ENCODE assay signal across 1 cellular context in the genomic region with DNA sequence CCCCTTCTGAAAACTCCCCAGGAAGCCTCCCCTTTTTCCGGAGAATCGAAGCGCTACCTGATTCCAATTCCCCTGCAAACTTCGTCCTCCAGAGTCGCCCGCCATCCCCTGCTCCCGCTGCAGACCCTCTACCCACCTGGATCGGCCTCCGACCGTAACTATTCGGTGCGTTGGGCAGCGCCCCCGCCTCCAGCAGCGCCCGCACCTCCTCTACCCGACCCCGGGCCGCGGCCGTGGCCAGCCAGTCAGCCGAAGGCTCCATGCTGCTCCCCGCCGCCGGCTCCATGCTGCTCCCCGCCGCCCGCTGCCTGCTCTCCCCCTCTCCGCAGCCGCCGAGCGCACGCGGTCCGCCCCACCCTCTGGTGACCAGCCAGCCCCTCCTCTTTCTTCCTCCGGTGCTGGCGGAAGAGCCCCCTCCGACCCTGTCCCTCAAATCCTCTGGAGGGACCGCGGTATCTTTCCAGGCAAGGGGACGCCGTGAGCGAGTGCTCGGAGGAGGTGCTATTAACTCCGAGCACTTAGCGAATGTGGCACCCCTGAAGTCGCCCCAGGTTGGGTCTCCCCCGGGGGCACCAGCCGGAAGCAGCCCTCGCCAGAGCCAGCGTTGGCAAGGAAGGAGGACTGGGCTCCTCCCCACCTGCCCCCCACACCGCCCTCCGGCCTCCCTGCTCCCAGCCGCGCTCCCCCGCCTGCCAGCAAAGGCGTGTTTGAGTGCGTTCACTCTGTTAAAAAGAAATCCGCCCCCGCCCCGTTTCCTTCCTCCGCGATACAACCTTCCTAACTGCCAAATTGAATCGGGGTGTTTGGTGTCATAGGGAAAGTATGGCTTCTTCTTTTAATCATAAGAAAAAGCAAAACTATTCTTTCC.
TF ChIP-seq lines count a peak whose summit lies in the region.

No MANE protein-coding gene starts in this region.

TF ChIP-seq in WTC11, 78 proteins besides CTCF, POLR2A, EP300 and RAD21 (continued from another document):
- TF ChIP-seq, protein P1, sequence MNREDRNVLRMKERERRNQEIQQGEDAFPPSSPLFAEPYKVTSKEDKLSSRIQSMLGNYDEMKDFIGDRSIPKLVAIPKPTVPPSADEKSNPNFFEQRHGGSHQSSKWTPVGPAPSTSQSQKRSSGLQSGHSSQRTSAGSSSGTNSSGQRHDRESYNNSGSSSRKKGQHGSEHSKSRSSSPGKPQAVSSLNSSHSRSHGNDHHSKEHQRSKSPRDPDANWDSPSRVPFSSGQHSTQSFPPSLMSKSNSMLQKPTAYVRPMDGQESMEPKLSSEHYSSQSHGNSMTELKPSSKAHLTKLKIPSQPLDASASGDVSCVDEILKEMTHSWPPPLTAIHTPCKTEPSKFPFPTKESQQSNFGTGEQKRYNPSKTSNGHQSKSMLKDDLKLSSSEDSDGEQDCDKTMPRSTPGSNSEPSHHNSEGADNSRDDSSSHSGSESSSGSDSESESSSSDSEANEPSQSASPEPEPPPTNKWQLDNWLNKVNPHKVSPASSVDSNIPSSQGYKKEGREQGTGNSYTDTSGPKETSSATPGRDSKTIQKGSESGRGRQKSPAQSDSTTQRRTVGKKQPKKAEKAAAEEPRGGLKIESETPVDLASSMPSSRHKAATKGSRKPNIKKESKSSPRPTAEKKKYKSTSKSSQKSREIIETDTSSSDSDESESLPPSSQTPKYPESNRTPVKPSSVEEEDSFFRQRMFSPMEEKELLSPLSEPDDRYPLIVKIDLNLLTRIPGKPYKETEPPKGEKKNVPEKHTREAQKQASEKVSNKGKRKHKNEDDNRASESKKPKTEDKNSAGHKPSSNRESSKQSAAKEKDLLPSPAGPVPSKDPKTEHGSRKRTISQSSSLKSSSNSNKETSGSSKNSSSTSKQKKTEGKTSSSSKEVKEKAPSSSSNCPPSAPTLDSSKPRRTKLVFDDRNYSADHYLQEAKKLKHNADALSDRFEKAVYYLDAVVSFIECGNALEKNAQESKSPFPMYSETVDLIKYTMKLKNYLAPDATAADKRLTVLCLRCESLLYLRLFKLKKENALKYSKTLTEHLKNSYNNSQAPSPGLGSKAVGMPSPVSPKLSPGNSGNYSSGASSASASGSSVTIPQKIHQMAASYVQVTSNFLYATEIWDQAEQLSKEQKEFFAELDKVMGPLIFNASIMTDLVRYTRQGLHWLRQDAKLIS (CRISPR knock-in tag; IDR thresholded peaks at IDR 0.05; ENCODE audit: borderline replicate concordance), result no peak
TF ChIP-seq in WTC11: peak in this region for 15.
